8 cellular contexts compared by ENCODE assay signal in the genomic region with DNA sequence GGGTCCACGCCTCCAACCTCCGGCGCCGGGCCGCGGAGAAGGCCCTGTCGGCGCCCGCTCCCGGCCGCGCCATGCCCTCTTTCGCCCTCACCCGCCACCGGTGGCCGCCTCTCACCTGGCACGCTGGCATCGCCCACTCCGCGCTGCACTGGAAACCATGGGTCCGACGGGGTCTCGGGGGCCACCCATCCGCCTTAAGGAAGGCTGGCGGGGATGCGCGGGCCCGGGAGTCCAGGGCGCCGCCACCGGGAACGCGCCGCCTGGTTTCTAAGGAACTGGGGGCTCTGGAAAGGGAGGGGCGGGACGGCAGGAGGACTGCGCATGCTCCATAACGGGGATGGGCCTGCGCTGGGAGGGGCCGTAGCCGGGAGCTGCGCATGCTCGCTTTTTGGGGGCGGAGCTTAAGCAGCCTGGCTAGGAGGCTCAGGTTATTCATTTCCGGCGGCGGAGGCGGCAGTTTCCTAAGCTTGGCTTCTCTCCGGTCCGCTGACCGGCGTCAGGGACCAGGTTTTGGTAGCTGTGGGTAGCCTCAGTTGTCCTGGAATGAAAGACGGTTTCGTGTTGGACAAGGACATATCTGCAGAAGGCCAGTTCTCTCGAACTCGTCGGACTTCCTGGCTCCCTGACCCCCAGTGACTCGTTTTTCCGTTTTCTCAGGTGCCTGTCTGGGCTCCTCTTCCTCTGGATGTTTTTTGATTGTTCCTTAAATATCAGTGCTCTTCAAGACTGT. TPM values are rescaled to one million over a fixed set of nuclear protein-coding genes. Genes with fewer than 3 reads are reported as not detected.
DNase-seq lines count a peak whose midpoint lies in the region; ATAC-seq and TF ChIP-seq lines count a peak whose summit lies in the region.

A gene with protein sequence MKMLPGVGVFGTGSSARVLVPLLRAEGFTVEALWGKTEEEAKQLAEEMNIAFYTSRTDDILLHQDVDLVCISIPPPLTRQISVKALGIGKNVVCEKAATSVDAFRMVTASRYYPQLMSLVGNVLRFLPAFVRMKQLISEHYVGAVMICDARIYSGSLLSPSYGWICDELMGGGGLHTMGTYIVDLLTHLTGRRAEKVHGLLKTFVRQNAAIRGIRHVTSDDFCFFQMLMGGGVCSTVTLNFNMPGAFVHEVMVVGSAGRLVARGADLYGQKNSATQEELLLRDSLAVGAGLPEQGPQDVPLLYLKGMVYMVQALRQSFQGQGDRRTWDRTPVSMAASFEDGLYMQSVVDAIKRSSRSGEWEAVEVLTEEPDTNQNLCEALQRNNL (minus strand): TSS at position 269 of the 730 bp plus-strand sequence. CDS start 33,601 bp downstream, outside the sequence.

- H3K4me1 ChIP-seq in right atrium auricular region (peaks cover 0 to 27% of the 10 kb centered on the region in 2 donors), uterus (no peaks in the 10 kb centered on the region)

- peaks cover 35% of the 10 kb centered on the region for H3K4me1 Mint-ChIP-seq in T-helper 17 cell

- TF ChIP-seq CTCF in GM13977 (IDR thresholded peaks at IDR 0.05; ENCODE audit: extremely low read depth, insufficient read depth, missing control alignments) (no peak), right atrium auricular region (IDR thresholded peaks at IDR 0.05) (no peak), uterus (IDR thresholded peaks at IDR 0.05) (peak in 1 of 4 experiments; percentile 4)

- H3K4me3 ChIP-seq in right atrium auricular region: peak within 1 kb of the TSS; percentile 85 to 90
- H3K4me3 ChIP-seq in uterus: peak within 1 kb of the TSS; percentile 74 to 85

- peak within 1 kb of the TSS; percentile 83 for H3K27ac ChIP-seq in angular gyrus (ENCODE audit: low read depth, low read length)
- H3K27ac ChIP-seq in right atrium auricular region: peak within 1 kb of the TSS; percentile 84 to 94
- peak within 1 kb of the TSS; percentile 79 to 95 for H3K27ac ChIP-seq in uterus

- in situ Hi-C loops in GM13977 (cut with MboI; ENCODE audit: low pct_unique_long_range_greater_than_20kb, low sequenced_read_pairs, unreplicated experiment): no loop called here

- peaks cover under 1% of the 10 kb centered on the region for H3K36me3 ChIP-seq in right atrium auricular region
- no peaks in the 10 kb centered on the region for H3K36me3 ChIP-seq in uterus

- H3K4me3 Mint-ChIP-seq in T-helper 17 cell: peak within 1 kb of the TSS; percentile 97

- H3K27me3 ChIP-seq in right atrium auricular region: no peaks in the 10 kb centered on the region
- H3K27me3 ChIP-seq in uterus: no peaks in the 10 kb centered on the region

- peak; percentile 73 to 80 for TF ChIP-seq POLR2A in uterus (IDR thresholded peaks at IDR 0.05)

- ATAC-seq in HG02885 (IDR thresholded peaks at IDR 0.05; ENCODE audit: poor library complexity, unreplicated experiment) (peak; percentile 90), T-helper 17 cell (peak; percentile 93)

- H3K36me3 Mint-ChIP-seq in T-helper 17 cell (ENCODE audit: low read depth): no peaks in the 10 kb centered on the region

- H3K27me3 Mint-ChIP-seq in T-helper 17 cell: no peaks in the 10 kb centered on the region

- H3K9me3 ChIP-seq in T-helper 17 cell (ENCODE audit: control insufficient read depth, low read length, poor library complexity, severe bottlenecking) (no peaks in the 10 kb centered on the region), right atrium auricular region (no peaks in the 10 kb centered on the region), uterus (no peaks in the 10 kb centered on the region)

- intact Hi-C loops in uterus (cut with DNase I; ENCODE audit: low total_unique reads): no loop called here

- peak within 1 kb of the TSS; percentile 98 for H3K27ac Mint-ChIP-seq in T-helper 17 cell

- peak; percentile 100 for DNase-seq in GM13977 (ENCODE audit: low spot score)
- peak; percentile 85 for DNase-seq in NCI-H1694 treated with DMSO at 0.1 percent for 48 hours (lab: John Stamatoyannopoulos, UW)
- peak; percentile 97 to 99 (median 97) for DNase-seq in T-helper 17 cell
- peak; percentile 94 for DNase-seq in right atrium auricular region (ENCODE audit: low spot score)
- DNase-seq in pulmonary artery endothelial cell (ENCODE audit: low read depth, low spot score): peak; percentile 72
- peak; percentile 97 to 98 for DNase-seq in uterus

RNA-seq across cellular contexts. Expression of the gene that starts here (rescaled TPM):
- total RNA-seq in T-helper 17 cell: 10 to 100 TPM; 11.7 to 14.7 TPM
- 1 to 10 TPM; 7.1 to 9.2 TPM for total RNA-seq in right atrium auricular region
- 40.6 and 41.6 TPM in 2 replicates for total RNA-seq in pulmonary artery endothelial cell
- 10 to 100 TPM; 11.0 to 28.5 (median 26.3) TPM for total RNA-seq in uterus

Comparison
In these comparisons a context has a peak if more than half of its experiments do, and no peak if none do; other contexts are left out.
1. Peak in every context shown above with its lines: DNase-seq, ATAC-seq, H3K4me3 ChIP-seq and H3K27ac ChIP-seq.